8 cellular contexts compared by ENCODE assay signal in genomic region chr1:171655215-171656116, GRCh38. TPM values are rescaled to one million over a fixed set of nuclear protein-coding genes. Genes with fewer than 3 reads are reported as not detected.
A peak's percentile ranks its signal among the peaks of the same experiment; 100 is the strongest.
DNase-seq lines count a peak whose midpoint lies in the region; ATAC-seq and TF ChIP-seq lines count a peak whose summit lies in the region.

No MANE protein-coding gene starts in this region.

- H3K27me3 ChIP-seq in BLaER1: no peaks in the 10 kb centered on the region

- peaks cover 35% of the 10 kb centered on the region for H3K4me1 ChIP-seq in BLaER1

- H3K36me3 ChIP-seq in BLaER1: no peaks in the 10 kb centered on the region

- H3K4me2 ChIP-seq in BLaER1: peak overlapping the region; percentile 76

- no peaks in the 10 kb centered on the region for H3K36me3 Mint-ChIP-seq in activated CD8-positive, alpha-beta T cell treated with anti-CD3 and anti-CD28 coated beads for 36 hours (ENCODE audit: low read depth)
- H3K36me3 Mint-ChIP-seq in naive B cell: peaks cover 0 to 3% of the 10 kb centered on the region in 2 donors

- H3K4me1 Mint-ChIP-seq in activated CD8-positive, alpha-beta T cell treated with anti-CD3 and anti-CD28 coated beads for 36 hours (ENCODE audit: low read depth): peaks cover 9% of the 10 kb centered on the region
- H3K4me1 Mint-ChIP-seq in naive B cell: peaks cover 8 to 15% (median 11%) of the 10 kb centered on the region in 3 donors

- no peaks in the 10 kb centered on the region for H3K9me3 ChIP-seq in BLaER1

- no peak overlapping the region for H3K27ac Mint-ChIP-seq in activated CD8-positive, alpha-beta T cell treated with anti-CD3 and anti-CD28 coated beads for 36 hours
- H3K27ac Mint-ChIP-seq in naive B cell: peak overlapping the region in 2 of 6 donors; percentile 23 to 76

- no peaks in the 10 kb centered on the region for H3K9me3 Mint-ChIP-seq in activated CD8-positive, alpha-beta T cell treated with anti-CD3 and anti-CD28 coated beads for 36 hours
- no peaks in the 10 kb centered on the region for H3K9me3 Mint-ChIP-seq in naive B cell

- intact Hi-C loops in activated CD8-positive, alpha-beta T cell treated with anti-CD3 and anti-CD28 coated beads for 36 hours (cut with micrococcal nuclease): loop anchor here (10.0 kb wide), 1 partner anchor 59 kb away; no protein-coding TSS in a partner anchor

- DNase-seq in NCI-H146 (lab: John Stamatoyannopoulos, UW): peak; percentile 66
- DNase-seq in activated CD8-positive, alpha-beta T cell treated with anti-CD3 and anti-CD28 coated beads for 36 hours: peak; percentile 90
- DNase-seq in epithelial cell of esophagus (ENCODE audit: low read depth): peak; percentile 37
- DNase-seq in naive B cell: peak; percentile 1
- peak in 5 of 6 experiments; percentile 4 to 49 (median 38) for DNase-seq in stimulated activated naive CD4-positive, alpha-beta T cell (lab: John Stamatoyannopoulos, UW)

- peaks cover 11% of the 10 kb centered on the region for H3K27me3 Mint-ChIP-seq in activated CD8-positive, alpha-beta T cell treated with anti-CD3 and anti-CD28 coated beads for 36 hours
- peaks cover 18 to 43% (median 35%) of the 10 kb centered on the region in 3 donors for H3K27me3 Mint-ChIP-seq in naive B cell

- H4K20me1 ChIP-seq in BLaER1: no peaks in the 10 kb centered on the region

- POLR2A ChIA-PET in activated CD8-positive, alpha-beta T cell treated with anti-CD3 and anti-CD28 coated beads for 36 hours (lab: Charles Lee): interaction anchor here (0.7 kb wide), 1 partner anchor 13 kb away, joined by 3 read pairs; no protein-coding TSS in a partner anchor

- H3K4me3 ChIP-seq in BLaER1 (peak overlapping the region; percentile 9; the same call in 1 of the 2 replicates), epithelial cell of esophagus (ENCODE audit: low read length) (no peak overlapping the region)

- 0 out of 2 replicates have a peak overlapping the region, but pooled peaks have one; percentile 15 for H3K9ac ChIP-seq in BLaER1

- peak overlapping the region; percentile 63 for H3K27ac ChIP-seq in BLaER1

- CTCF ChIA-PET in activated CD8-positive, alpha-beta T cell treated with anti-CD3 and anti-CD28 coated beads for 36 hours (lab: Charles Lee): interaction anchor here (0.8 to 4.2 kb wide), 23 partner anchors 10 to 331 kb away, joined by 3 to 50 read pairs (median 4); partner anchors contain the start of gene VAMP4

- ATAC-seq in GM21381 (IDR thresholded peaks at IDR 0.05; ENCODE audit: unreplicated experiment) (peak; percentile 82), naive B cell (ENCODE audit: low read depth in 2 of 2) (peak; percentile 46 to 61), HG03521 (IDR thresholded peaks at IDR 0.05; ENCODE audit: unreplicated experiment) (no peak)
- peak; percentile 89 for ATAC-seq in activated CD8-positive, alpha-beta T cell treated with anti-CD3 and anti-CD28 coated beads for 36 hours

- TF ChIP-seq CTCF in activated CD8-positive, alpha-beta T cell treated with anti-CD3 and anti-CD28 coated beads for 36 hours (IDR thresholded peaks at IDR 0.05): peak; percentile 83
- TF ChIP-seq CTCF in epithelial cell of esophagus (IDR thresholded peaks at IDR 0.05; ENCODE audit: insufficient read depth, low read depth, low read length, missing control alignments): peak; percentile 45

- H3K4me3 Mint-ChIP-seq in activated CD8-positive, alpha-beta T cell treated with anti-CD3 and anti-CD28 coated beads for 36 hours: no peak overlapping the region
- H3K4me3 Mint-ChIP-seq in naive B cell: peak overlapping the region in 7 of 8 donors; percentile 7 to 81 (median 43)

RNA-seq across cellular contexts. Expression of gene MYOC, which starts 3.0 kb away (rescaled TPM):
- total RNA-seq in activated CD8-positive, alpha-beta T cell treated with anti-CD3 and anti-CD28 coated beads for 36 hours: not detected
- polyA plus RNA-seq in naive B cell (ENCODE audit: low read depth in 6 of 6): not detected

RNA-seq across cellular contexts. Expression of gene MYOCOS, which starts 33.4 kb away (rescaled TPM):
- total RNA-seq in activated CD8-positive, alpha-beta T cell treated with anti-CD3 and anti-CD28 coated beads for 36 hours: not detected
- not detected for polyA plus RNA-seq in naive B cell (ENCODE audit: low read depth in 6 of 6)

Comparison
In these comparisons a context has a peak if more than half of its experiments do, and no peak if none do; other contexts are left out.
1. DNase-seq: peak in every context shown above with its lines; median percentile 90 in activated CD8-positive, alpha-beta T cell treated with anti-CD3 and anti-CD28 coated beads for 36 hours; 66 in NCI-H146; 38 in stimulated activated naive CD4-positive, alpha-beta T cell; 37 in epithelial cell of esophagus; 1 in naive B cell.